ENCODE assay signal across 25 cellular contexts in the genomic region with DNA sequence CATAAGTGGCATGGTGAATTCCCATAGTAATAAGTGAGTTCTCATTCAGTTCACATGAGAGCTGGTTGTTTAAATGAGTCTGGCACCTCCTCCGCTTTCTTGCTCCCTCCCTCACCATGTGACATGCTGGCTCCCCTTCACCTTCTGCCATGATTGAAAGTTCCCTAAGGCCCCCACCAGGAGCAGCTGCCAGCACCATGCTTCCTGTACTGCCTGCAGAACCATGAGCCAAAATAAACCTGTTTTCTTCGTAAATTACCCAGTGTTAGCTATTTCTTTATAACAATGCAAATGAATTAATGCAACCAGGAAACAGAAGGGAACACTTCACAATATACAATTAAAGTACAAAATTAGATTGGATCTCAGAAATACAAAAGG.
"Had no signal": no experiment of that assay in that cellular context is flagged by ENCODE, and none has a peak within 500 bp of the region (broad histone marks: within the 10 kb centered on the region; RNA-seq: fewer than 3 reads in every experiment).

No MANE protein-coding gene starts in this region.

- H3K9me3 ChIP-seq: spleen, upper lobe of right lung had no signal

- H3K36me3 Mint-ChIP-seq: activated naive CD8-positive, alpha-beta T cell treated with anti-CD3 and anti-CD28 coated beads for 36 hours had no signal

- H3K4me3 ChIP-seq: cardiac muscle cell, spleen, upper lobe of right lung had no signal

- H3K36me3 ChIP-seq: cardiac muscle cell, spleen, upper lobe of right lung had no signal

- ATAC-seq: activated T-cell treated with anti-CD3 and anti-CD28 coated beads, Interleukin-2, amount 50 U/mL, for 4 hours; esophagus mucosa; stimulated activated naive CD8-positive, alpha-beta T cell treated with anti-CD3 and anti-CD28 coated beads, Interleukin-15, Interleukin-2, amounts not matched to agents 100 U/mL and 50 U/mL, for 24 hours; T-helper 17 cell; upper lobe of right lung had no signal

- H3K27me3 ChIP-seq: cardiac muscle cell, upper lobe of right lung had no signal

- H3K27ac Mint-ChIP-seq: activated naive CD8-positive, alpha-beta T cell treated with anti-CD3 and anti-CD28 coated beads for 36 hours; activated T-helper 2 cell treated with anti-CD3 and anti-CD28 coated beads, Interferon-gamma antibody, Interleukin-2, Interleukin-4, amounts not matched to agents 10 μg/mL and 5 μg/mL and 100 μg/mL, durations not matched to agents 14 hours and 24 hours and 36 hours; nephron progenitor cell; T-helper 17 cell had no signal

- H3K27ac ChIP-seq: cardiac muscle cell, spleen, upper lobe of right lung had no signal

- H3K4me1 ChIP-seq: upper lobe of right lung had no signal

- DNase-seq: activated CD4-positive, alpha-beta T cell treated with anti-CD3 and anti-CD28 coated beads for 4 hours; activated CD4-positive, alpha-beta T cell treated with anti-CD3 and anti-CD28 coated beads, Interleukin-2, amount 50 U/mL, for 48 hours; activated CD4-positive, CD25-positive, alpha-beta regulatory T cell; activated CD8-positive, alpha-beta memory T cell treated with anti-CD3 and anti-CD28 coated beads, Interleukin-2, amount 50 U/mL, for 48 hours; activated naive CD4-positive, alpha-beta T cell; activated naive CD8-positive, alpha-beta T cell treated with anti-CD3 and anti-CD28 coated beads for 36 hours; activated T-cell treated with anti-CD3 and anti-CD28 coated beads, Interleukin-2, amount 50 U/mL, for 4 hours; amniotic stem cell; effector CD8-positive, alpha-beta T cell; hippocampal formation; kidney glomerular epithelial cell; mesenchymal stem cell; nephron progenitor cell; occipital lobe; posterior cingulate gyrus; retina; spleen; stimulated activated CD4-positive, alpha-beta T cell treated with anti-CD3 and anti-CD28 coated beads, Interleukin-4, amount 100 ng/mL, for 1 hour; stimulated activated naive CD8-positive, alpha-beta T cell treated with anti-CD3 and anti-CD28 coated beads, Interleukin-15, Interleukin-2, amounts not matched to agents 100 U/mL and 50 U/mL, for 24 hours; SW 1271; T-helper 17 cell; upper lobe of right lung had no signal

- H3K9me3 Mint-ChIP-seq: activated naive CD8-positive, alpha-beta T cell treated with anti-CD3 and anti-CD28 coated beads for 36 hours; activated T-cell treated with anti-CD3 and anti-CD28 coated beads, Interleukin-2, amount 50 U/mL, for 4 hours; activated T-helper 2 cell treated with anti-CD3 and anti-CD28 coated beads, Interferon-gamma antibody, Interleukin-2, Interleukin-4, amounts not matched to agents 10 μg/mL and 5 μg/mL and 100 μg/mL, durations not matched to agents 14 hours and 24 hours and 36 hours had no signal
